ENCODE assay signal across 8 cellular contexts in genomic region chr11:124114942-124115781, GRCh38. TPM values are rescaled to one million over a fixed set of nuclear protein-coding genes. Genes with fewer than 3 reads are reported as not detected.
DNase-seq lines count a peak whose midpoint lies in the region; ATAC-seq and TF ChIP-seq lines count a peak whose summit lies in the region.

A gene with protein sequence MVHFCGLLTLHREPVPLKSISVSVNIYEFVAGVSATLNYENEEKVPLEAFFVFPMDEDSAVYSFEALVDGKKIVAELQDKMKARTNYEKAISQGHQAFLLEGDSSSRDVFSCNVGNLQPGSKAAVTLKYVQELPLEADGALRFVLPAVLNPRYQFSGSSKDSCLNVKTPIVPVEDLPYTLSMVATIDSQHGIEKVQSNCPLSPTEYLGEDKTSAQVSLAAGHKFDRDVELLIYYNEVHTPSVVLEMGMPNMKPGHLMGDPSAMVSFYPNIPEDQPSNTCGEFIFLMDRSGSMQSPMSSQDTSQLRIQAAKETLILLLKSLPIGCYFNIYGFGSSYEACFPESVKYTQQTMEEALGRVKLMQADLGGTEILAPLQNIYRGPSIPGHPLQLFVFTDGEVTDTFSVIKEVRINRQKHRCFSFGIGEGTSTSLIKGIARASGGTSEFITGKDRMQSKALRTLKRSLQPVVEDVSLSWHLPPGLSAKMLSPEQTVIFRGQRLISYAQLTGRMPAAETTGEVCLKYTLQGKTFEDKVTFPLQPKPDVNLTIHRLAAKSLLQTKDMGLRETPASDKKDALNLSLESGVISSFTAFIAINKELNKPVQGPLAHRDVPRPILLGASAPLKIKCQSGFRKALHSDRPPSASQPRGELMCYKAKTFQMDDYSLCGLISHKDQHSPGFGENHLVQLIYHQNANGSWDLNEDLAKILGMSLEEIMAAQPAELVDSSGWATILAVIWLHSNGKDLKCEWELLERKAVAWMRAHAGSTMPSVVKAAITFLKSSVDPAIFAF (plus strand): TSS chr11:124115450. CDS start chr11:124117512, 2,062 bp downstream.

- H3K27me3 ChIP-seq in ACC112 (ENCODE audit: insufficient read depth, low read length), result no peaks in the 10 kb centered on the region
- no peaks in the 10 kb centered on the region for H3K27me3 ChIP-seq in duodenal mucosa (ENCODE audit: control insufficient read depth in 1 of 2, insufficient read depth in 2 of 2, low read length in 2 of 2)
- no peaks in the 10 kb centered on the region for H3K27me3 ChIP-seq in liver (ENCODE audit: control insufficient read depth in 4 of 4, insufficient read depth in 4 of 4, low read length in 3 of 4)

- peak; percentile 3 to 32 for DNase-seq in NCI-H446 (lab: John Stamatoyannopoulos, UW)
- DNase-seq in activated CD4-positive, alpha-beta T cell treated with anti-CD3 and anti-CD28 coated beads, Interleukin-2, amount 50 U/mL, for 4 hours, result peak; percentile 72 to 77
- peak; percentile 85 for DNase-seq in stimulated activated CD4-positive, alpha-beta T cell treated with anti-CD3 and anti-CD28 coated beads, Interleukin-4, amount 100 ng/mL, for 24 hours

- H3K4me1 ChIP-seq in ACC112 (ENCODE audit: control insufficient read depth, insufficient read depth, low read length, unreplicated experiment), result peaks cover 15% of the 10 kb centered on the region
- H3K4me1 ChIP-seq in duodenal mucosa (ENCODE audit: control insufficient read depth in 1 of 2, insufficient read depth in 2 of 2, low read length in 2 of 2), result peaks cover 18 to 21% of the 10 kb centered on the region in 2 donors
- H3K4me1 ChIP-seq in liver (ENCODE audit: control insufficient read depth in 4 of 4, insufficient read depth in 4 of 4, low read length in 3 of 4), result peaks cover 0 to 8% (median 3%) of the 10 kb centered on the region in 4 donors

- H3K9ac ChIP-seq in duodenal mucosa (ENCODE audit: low read depth in 1 of 2, low read length in 2 of 2) (peak within 1 kb of the TSS; percentile 55 to 67), liver (ENCODE audit: low read depth in 1 of 2, low read length in 2 of 2) (peak within 1 kb of the TSS; percentile 67 to 78)

- 2% methylated on average over 16 of the region's 16 CpGs for WGBS in liver

- peak; percentile 20 to 32 for TF ChIP-seq RAD21 in liver (IDR thresholded peaks at IDR 0.05)

- H3K9me3 ChIP-seq in duodenal mucosa (ENCODE audit: control insufficient read depth in 1 of 2, low read length in 2 of 2), result no peaks in the 10 kb centered on the region
- no peaks in the 10 kb centered on the region for H3K9me3 ChIP-seq in liver (ENCODE audit: control insufficient read depth in 4 of 4, low read length in 3 of 4)

- H3K4me3 ChIP-seq in ACC112 (ENCODE audit: low read depth, low read length), result peak within 1 kb of the TSS; percentile 83
- H3K4me3 ChIP-seq in duodenal mucosa (ENCODE audit: low read depth in 1 of 2, low read length in 2 of 2), result peak within 1 kb of the TSS; percentile 86 to 90
- H3K4me3 ChIP-seq in liver (ENCODE audit: low read depth in 1 of 3, low read length in 3 of 3), result peak within 1 kb of the TSS; percentile 55 to 91 (median 73)

- H3K79me2 ChIP-seq in ACC112 (ENCODE audit: control insufficient read depth, insufficient read depth, low read length, unreplicated experiment), result no peaks in the 10 kb centered on the region

- TF ChIP-seq CTCF in liver (IDR thresholded peaks at IDR 0.05; ENCODE audit: low read depth, low read length, missing input control), result no peak

- H2AFZ ChIP-seq in ACC112 (ENCODE audit: low read length, unreplicated experiment), result peak within 1 kb of the TSS; percentile 92

- H3K27ac ChIP-seq in ACC112 (ENCODE audit: low read depth, low read length) (no peak within 1 kb of the TSS), duodenal mucosa (ENCODE audit: low read depth, low read length) (no peak within 1 kb of the TSS), liver (ENCODE audit: low read depth in 1 of 2, low read length in 2 of 2) (peak within 1 kb of the TSS in 1 of 2 donors; percentile 40)

- peaks cover 19% of the 10 kb centered on the region for H3K36me3 ChIP-seq in ACC112 (ENCODE audit: insufficient read depth, low read length)
- peaks cover 8 to 22% of the 10 kb centered on the region in 2 donors for H3K36me3 ChIP-seq in duodenal mucosa (ENCODE audit: control insufficient read depth in 1 of 2, insufficient read depth in 2 of 2, low read length in 2 of 2)
- peaks cover 0 to 4% (median 1%) of the 10 kb centered on the region in 4 donors for H3K36me3 ChIP-seq in liver (ENCODE audit: control insufficient read depth in 4 of 4, insufficient read depth in 3 of 4, low read depth in 1 of 4, low read length in 3 of 4)

- ATAC-seq in GM18520 (IDR thresholded peaks at IDR 0.05; ENCODE audit: unreplicated experiment) (peak; percentile 98), HG03045 (IDR thresholded peaks at IDR 0.05; ENCODE audit: unreplicated experiment) (peak; percentile 100)

TF ChIP-seq in liver, 16 proteins besides CTCF, POLR2A, EP300 and RAD21:
- TF ChIP-seq, protein P1, sequence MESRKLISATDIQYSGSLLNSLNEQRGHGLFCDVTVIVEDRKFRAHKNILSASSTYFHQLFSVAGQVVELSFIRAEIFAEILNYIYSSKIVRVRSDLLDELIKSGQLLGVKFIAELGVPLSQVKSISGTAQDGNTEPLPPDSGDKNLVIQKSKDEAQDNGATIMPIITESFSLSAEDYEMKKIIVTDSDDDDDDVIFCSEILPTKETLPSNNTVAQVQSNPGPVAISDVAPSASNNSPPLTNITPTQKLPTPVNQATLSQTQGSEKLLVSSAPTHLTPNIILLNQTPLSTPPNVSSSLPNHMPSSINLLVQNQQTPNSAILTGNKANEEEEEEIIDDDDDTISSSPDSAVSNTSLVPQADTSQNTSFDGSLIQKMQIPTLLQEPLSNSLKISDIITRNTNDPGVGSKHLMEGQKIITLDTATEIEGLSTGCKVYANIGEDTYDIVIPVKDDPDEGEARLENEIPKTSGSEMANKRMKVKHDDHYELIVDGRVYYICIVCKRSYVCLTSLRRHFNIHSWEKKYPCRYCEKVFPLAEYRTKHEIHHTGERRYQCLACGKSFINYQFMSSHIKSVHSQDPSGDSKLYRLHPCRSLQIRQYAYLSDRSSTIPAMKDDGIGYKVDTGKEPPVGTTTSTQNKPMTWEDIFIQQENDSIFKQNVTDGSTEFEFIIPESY (IDR thresholded peaks at IDR 0.05), result peak; percentile 49
- TF ChIP-seq HNF4A (conservative IDR thresholded peaks at IDR 0.05), result peak; percentile 32 to 60
- TF ChIP-seq MAX (IDR thresholded peaks at IDR 0.05), result peak; percentile 60
- TF ChIP-seq GABPA (IDR thresholded peaks at IDR 0.05 in 1 of 2, conservative IDR thresholded peaks at IDR 0.05 in 1 of 2), result peak; percentile 19 to 73
- TF ChIP-seq HNF4G (IDR thresholded peaks at IDR 0.05), result no peak
- TF ChIP-seq ATF3 (IDR thresholded peaks at IDR 0.05), result no peak
- TF ChIP-seq EGR1 (IDR thresholded peaks at IDR 0.05; ENCODE audit: low read depth in 2 of 2), result peak; percentile 50 to 62
- no peak for TF ChIP-seq NR2F2 (IDR thresholded peaks at IDR 0.05)
- TF ChIP-seq JUND (IDR thresholded peaks at IDR 0.05), result peak; percentile 86 to 88
- TF ChIP-seq, protein P2, sequence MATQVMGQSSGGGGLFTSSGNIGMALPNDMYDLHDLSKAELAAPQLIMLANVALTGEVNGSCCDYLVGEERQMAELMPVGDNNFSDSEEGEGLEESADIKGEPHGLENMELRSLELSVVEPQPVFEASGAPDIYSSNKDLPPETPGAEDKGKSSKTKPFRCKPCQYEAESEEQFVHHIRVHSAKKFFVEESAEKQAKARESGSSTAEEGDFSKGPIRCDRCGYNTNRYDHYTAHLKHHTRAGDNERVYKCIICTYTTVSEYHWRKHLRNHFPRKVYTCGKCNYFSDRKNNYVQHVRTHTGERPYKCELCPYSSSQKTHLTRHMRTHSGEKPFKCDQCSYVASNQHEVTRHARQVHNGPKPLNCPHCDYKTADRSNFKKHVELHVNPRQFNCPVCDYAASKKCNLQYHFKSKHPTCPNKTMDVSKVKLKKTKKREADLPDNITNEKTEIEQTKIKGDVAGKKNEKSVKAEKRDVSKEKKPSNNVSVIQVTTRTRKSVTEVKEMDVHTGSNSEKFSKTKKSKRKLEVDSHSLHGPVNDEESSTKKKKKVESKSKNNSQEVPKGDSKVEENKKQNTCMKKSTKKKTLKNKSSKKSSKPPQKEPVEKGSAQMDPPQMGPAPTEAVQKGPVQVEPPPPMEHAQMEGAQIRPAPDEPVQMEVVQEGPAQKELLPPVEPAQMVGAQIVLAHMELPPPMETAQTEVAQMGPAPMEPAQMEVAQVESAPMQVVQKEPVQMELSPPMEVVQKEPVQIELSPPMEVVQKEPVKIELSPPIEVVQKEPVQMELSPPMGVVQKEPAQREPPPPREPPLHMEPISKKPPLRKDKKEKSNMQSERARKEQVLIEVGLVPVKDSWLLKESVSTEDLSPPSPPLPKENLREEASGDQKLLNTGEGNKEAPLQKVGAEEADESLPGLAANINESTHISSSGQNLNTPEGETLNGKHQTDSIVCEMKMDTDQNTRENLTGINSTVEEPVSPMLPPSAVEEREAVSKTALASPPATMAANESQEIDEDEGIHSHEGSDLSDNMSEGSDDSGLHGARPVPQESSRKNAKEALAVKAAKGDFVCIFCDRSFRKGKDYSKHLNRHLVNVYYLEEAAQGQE (IDR thresholded peaks at IDR 0.05), result peak; percentile 68
- TF ChIP-seq FOXA1 (IDR thresholded peaks at IDR 0.05), result no peak
- TF ChIP-seq SP1 (IDR thresholded peaks at IDR 0.05), result peak; percentile 50
- peak; percentile 97 for TF ChIP-seq TAF1 (conservative IDR thresholded peaks at IDR 0.05)
- TF ChIP-seq RXRA (IDR thresholded peaks at IDR 0.05), result no peak
- TF ChIP-seq FOXA2 (IDR thresholded peaks at IDR 0.05), result peak; percentile 7
- TF ChIP-seq YY1 (IDR thresholded peaks at IDR 0.05), result peak; percentile 90
TF ChIP-seq in liver: peak in this region for 11.

RNA-seq across cellular contexts. Expression of the gene that starts here (rescaled TPM):
- 1 to 10 TPM; 2.3 to 5.7 TPM for total RNA-seq in liver
- polyA plus RNA-seq in liver, result 1 to 10 TPM; 3.4 to 4.0 TPM

Comparison
In these comparisons a context has a peak if more than half of its experiments do, and no peak if none do; other contexts are left out.
1. DNase-seq: peak in every context shown above with its lines; median percentile 85 in stimulated activated CD4-positive, alpha-beta T cell treated with anti-CD3 and anti-CD28 coated beads, Interleukin-4, amount 100 ng/mL, for 24 hours; 74 in activated CD4-positive, alpha-beta T cell treated with anti-CD3 and anti-CD28 coated beads, Interleukin-2, amount 50 U/mL, for 4 hours; 18 in NCI-H446.